16 cellular contexts compared by ENCODE assay signal in genomic region chr3:197165890-197166289, GRCh38.
A peak's percentile ranks its signal among the peaks of the same experiment; 100 is the strongest.
DNase-seq lines count a peak whose midpoint lies in the region; ATAC-seq and TF ChIP-seq lines count a peak whose summit lies in the region.
"Had no signal": no experiment of that assay in that cellular context is flagged by ENCODE, and none has a peak within 500 bp of the region (broad histone marks: within the 10 kb centered on the region; RNA-seq: fewer than 3 reads in every experiment).

No MANE protein-coding gene starts in this region.

- no peak for TF ChIP-seq CTCF in GM13977 (IDR thresholded peaks at IDR 0.05; ENCODE audit: extremely low read depth, insufficient read depth, missing control alignments)

- in situ Hi-C loops in GM13977 (cut with MboI; ENCODE audit: low pct_unique_long_range_greater_than_20kb, low sequenced_read_pairs, unreplicated experiment): no loop called here

- CTCF ChIA-PET in activated CD4-positive, alpha-beta memory T cell treated with anti-CD3 and anti-CD28 coated beads, Interleukin-2, amount 10 ng/mL, durations not matched to agents 7 days and 5 days (lab: Charles Lee): no interaction called here

- POLR2A ChIA-PET in activated CD4-positive, alpha-beta memory T cell treated with anti-CD3 and anti-CD28 coated beads, Interleukin-2, amount 10 ng/mL, durations not matched to agents 7 days and 5 days (lab: Charles Lee): no interaction called here

- no peaks in the 10 kb centered on the region for H3K4me1 Mint-ChIP-seq in activated CD4-positive, alpha-beta memory T cell treated with anti-CD3 and anti-CD28 coated beads, Interleukin-2, amount 10 ng/mL, durations not matched to agents 7 days and 5 days

- H3K27ac Mint-ChIP-seq in activated CD4-positive, alpha-beta memory T cell treated with anti-CD3 and anti-CD28 coated beads, Interleukin-2, amount 10 ng/mL, durations not matched to agents 7 days and 5 days: no peak overlapping the region
- H3K27ac Mint-ChIP-seq: GM23338, IgD-negative memory B cell had no signal

- no peaks in the 10 kb centered on the region for H3K27me3 Mint-ChIP-seq in activated CD4-positive, alpha-beta memory T cell treated with anti-CD3 and anti-CD28 coated beads, Interleukin-2, amount 10 ng/mL, durations not matched to agents 7 days and 5 days
- H3K27me3 Mint-ChIP-seq: CD8-positive, alpha-beta memory T cell; IgD-negative memory B cell had no signal

- no peak overlapping the region for H3K4me3 Mint-ChIP-seq in activated CD4-positive, alpha-beta memory T cell treated with anti-CD3 and anti-CD28 coated beads, Interleukin-2, amount 10 ng/mL, durations not matched to agents 7 days and 5 days
- H3K4me3 Mint-ChIP-seq: CD8-positive, alpha-beta memory T cell; GM23338; IgD-negative memory B cell had no signal

- ATAC-seq in sciatic nerve (peak; percentile 9), GM19328 (IDR thresholded peaks at IDR 0.05; ENCODE audit: unreplicated experiment) (no peak)
- ATAC-seq: A549, GM23338 had no signal

- peaks cover 12% of the 10 kb centered on the region for H3K36me3 Mint-ChIP-seq in activated CD4-positive, alpha-beta memory T cell treated with anti-CD3 and anti-CD28 coated beads, Interleukin-2, amount 10 ng/mL, durations not matched to agents 7 days and 5 days (ENCODE audit: low read depth)
- H3K36me3 Mint-ChIP-seq: IgD-negative memory B cell had no signal

- intact Hi-C loops in sciatic nerve (cut with DNase I): no loop called here

- DNase-seq in SK-N-DZ (ENCODE audit: low spot score): peak; percentile 84
- DNase-seq in cerebellar cortex (ENCODE audit: low spot score): peak; percentile 42
- DNase-seq in left kidney (ENCODE audit: low read depth, low spot score): peak; percentile 13
- no peak for DNase-seq in sciatic nerve (ENCODE audit: low spot score)
- DNase-seq in GM13977 (ENCODE audit: low spot score): no peak
- no peak for DNase-seq in NCI-H2081 treated with DMSO at 0.1 percent for 48 hours (lab: John Stamatoyannopoulos, UW)
- DNase-seq in activated CD4-positive, alpha-beta memory T cell treated with anti-CD3 and anti-CD28 coated beads, Interleukin-2, amount 10 ng/mL, durations not matched to agents 7 days and 5 days: no peak
- DNase-seq: CD8-positive, alpha-beta memory T cell; DMS 273 treated with DMSO at 0.1 percent for 48 hours; DMS79; H7; KG1 had no signal

- no peaks in the 10 kb centered on the region for H3K9me3 Mint-ChIP-seq in activated CD4-positive, alpha-beta memory T cell treated with anti-CD3 and anti-CD28 coated beads, Interleukin-2, amount 10 ng/mL, durations not matched to agents 7 days and 5 days
- H3K9me3 Mint-ChIP-seq: CD8-positive, alpha-beta memory T cell; GM23338; IgD-negative memory B cell had no signal

Comparison
In these comparisons a context has a peak if more than half of its experiments do, and no peak if none do; other contexts are left out.
1. DNase-seq: peak in SK-N-DZ (single experiment), cerebellar cortex (single experiment) and left kidney (single experiment); none in sciatic nerve (single experiment), GM13977 (single experiment), NCI-H2081 treated with DMSO at 0.1 percent for 48 hours (single experiment) and activated CD4-positive, alpha-beta memory T cell treated with anti-CD3 and anti-CD28 coated beads, Interleukin-2, amount 10 ng/mL, durations not matched to agents 7 days and 5 days (single experiment).